In the genomic region with DNA sequence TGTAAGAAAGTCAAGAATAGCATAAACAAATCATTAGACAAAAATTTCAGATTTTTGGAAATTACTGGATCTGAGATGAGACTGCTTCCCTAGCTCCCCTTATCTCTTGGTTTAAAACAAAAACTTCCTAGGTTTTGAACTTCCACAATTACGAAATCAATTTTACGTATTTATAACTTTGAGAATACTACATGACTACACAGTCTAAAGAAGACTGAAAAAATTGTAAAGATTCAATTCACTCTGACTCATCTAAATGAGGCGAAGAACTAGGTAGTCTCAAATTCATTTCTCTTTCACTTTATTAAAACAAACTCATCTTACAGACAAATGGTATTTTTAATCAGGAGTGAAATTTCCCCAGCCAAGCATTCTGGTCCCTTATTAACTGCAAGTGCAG, we compare ENCODE assay signal across 1 cellular context.
TF ChIP-seq lines count a peak whose summit lies in the region.

No MANE protein-coding gene starts in this region.

TF ChIP-seq in IMR-90, 13 proteins besides CTCF, POLR2A, EP300 and RAD21:
- peak; percentile 10; the same call in 1 of the 2 replicates for TF ChIP-seq FOS (IDR thresholded peaks at IDR 0.05; ENCODE audit: low read depth, low read length)
- no peak for TF ChIP-seq BHLHE40 (IDR thresholded peaks at IDR 0.05; ENCODE audit: low read depth, low read length)
- peak; percentile 55; the same call in 1 of the 2 replicates for TF ChIP-seq CEBPB (IDR thresholded peaks at IDR 0.05; ENCODE audit: low read depth, low read length)
- no peak for TF ChIP-seq CHD1 (IDR thresholded peaks at IDR 0.05; ENCODE audit: low read depth, low read length)
- TF ChIP-seq NFE2L2 (IDR thresholded peaks at IDR 0.05; ENCODE audit: low read depth, low read length), result 0 out of 2 replicates have a peak, but pooled peaks have one; percentile 38
- TF ChIP-seq ELK1 (IDR thresholded peaks at IDR 0.05; ENCODE audit: borderline replicate concordance, low read depth, low read length), result no peak
- TF ChIP-seq USF2 (IDR thresholded peaks at IDR 0.05; ENCODE audit: low read depth, low read length), result no peak
